ENCODE assay signal across 16 cellular contexts in genomic region chr11:68480855-68481510, GRCh38. TPM values are rescaled to one million over a fixed set of nuclear protein-coding genes. Genes with fewer than 3 reads are reported as not detected.
DNase-seq lines count a peak whose midpoint lies in the region; ATAC-seq and TF ChIP-seq lines count a peak whose summit lies in the region.
"Had no signal": no experiment of that assay in that cellular context is flagged by ENCODE, and none has a peak within 500 bp of the region (broad histone marks: within the 10 kb centered on the region; RNA-seq: fewer than 3 reads in every experiment).

No MANE protein-coding gene starts in this region.

- no peak overlapping the region for H3K4me3 Mint-ChIP-seq in activated T-cell treated with anti-CD3 and anti-CD28 coated beads, Interleukin-2, amount 50 U/mL, for 24 hours
- H3K4me3 Mint-ChIP-seq in central memory CD8-positive, alpha-beta T cell = peak overlapping the region; percentile 4
- H3K4me3 Mint-ChIP-seq: activated T-cell treated with anti-CD3 and anti-CD28 coated beads, Interleukin-2, amount 50 U/mL, for 4 hours had no signal

- H3K4me3 ChIP-seq in left lung (no peak overlapping the region), subcutaneous abdominal adipose tissue (ENCODE audit: low read depth in 1 of 5, low read length in 5 of 5) (no peak overlapping the region)
- H3K4me3 ChIP-seq: SJSA1, suprapubic skin had no signal

- H3K4me1 ChIP-seq in left lung = peaks cover 7 to 48% of the 10 kb centered on the region in 2 donors
- peaks cover 0 to 32% (median 21%) of the 10 kb centered on the region in 5 donors for H3K4me1 ChIP-seq in subcutaneous abdominal adipose tissue (ENCODE audit: control insufficient read depth in 5 of 5, insufficient read depth in 5 of 5, low read length in 5 of 5)
- H3K4me1 ChIP-seq: SJSA1 had no signal

- H3K4me1 Mint-ChIP-seq in activated T-cell treated with anti-CD3 and anti-CD28 coated beads, Interleukin-2, amount 50 U/mL, for 24 hours (ENCODE audit: low read depth) = peaks cover 73% of the 10 kb centered on the region
- peaks cover 79% of the 10 kb centered on the region for H3K4me1 Mint-ChIP-seq in central memory CD8-positive, alpha-beta T cell

- peaks cover 4% of the 10 kb centered on the region for H3K9me3 Mint-ChIP-seq in activated T-cell treated with anti-CD3 and anti-CD28 coated beads, Interleukin-2, amount 50 U/mL, for 24 hours
- no peaks in the 10 kb centered on the region for H3K9me3 Mint-ChIP-seq in central memory CD8-positive, alpha-beta T cell
- H3K9me3 Mint-ChIP-seq: activated T-cell treated with anti-CD3 and anti-CD28 coated beads, Interleukin-2, amount 50 U/mL, for 4 hours had no signal

- no peak for TF ChIP-seq CTCF in left lung (IDR thresholded peaks at IDR 0.05)

- H3K9me3 ChIP-seq in left lung (no peaks in the 10 kb centered on the region), subcutaneous abdominal adipose tissue (ENCODE audit: control insufficient read depth in 5 of 5, low read length in 5 of 5) (no peaks in the 10 kb centered on the region)
- H3K9me3 ChIP-seq: SJSA1, suprapubic skin had no signal

- no peak for ATAC-seq in central memory CD8-positive, alpha-beta T cell (replicated peaks; ENCODE audit: extremely low read depth, poor library complexity, severe bottlenecking)
- peak; percentile 12 for ATAC-seq in left lung
- ATAC-seq in HG03280 (IDR thresholded peaks at IDR 0.05; ENCODE audit: unreplicated experiment) = no peak
- ATAC-seq: activated T-cell treated with anti-CD3 and anti-CD28 coated beads, Interleukin-2, amount 50 U/mL, for 4 hours; esophagus mucosa had no signal

- DNase-seq in activated T-cell treated with anti-CD3 and anti-CD28 coated beads, Interleukin-2, amount 50 U/mL, for 24 hours = no peak
- no peak for DNase-seq in activated T-cell treated with anti-CD3 and anti-CD28 coated beads, Interleukin-2, amount 50 U/mL, for 1 hour
- DNase-seq in central memory CD8-positive, alpha-beta T cell (ENCODE audit: low spot score in 2 of 2) = no peak
- DNase-seq in left lung (no peak), NCI-H128 (lab: John Stamatoyannopoulos, UW; ENCODE audit: unreplicated experiment) (no peak), NCI-H748 (lab: John Stamatoyannopoulos, UW; ENCODE audit: unreplicated experiment) (no peak)
- DNase-seq: 8988T; activated T-cell treated with anti-CD3 and anti-CD28 coated beads, Interleukin-2, amount 50 U/mL, for 4 hours; hypothalamus; Karpas-422; NCI-H2171 treated with DMSO at 0.1 percent for 48 hours had no signal

- peaks cover 60% of the 10 kb centered on the region for H3K36me3 Mint-ChIP-seq in activated T-cell treated with anti-CD3 and anti-CD28 coated beads, Interleukin-2, amount 50 U/mL, for 24 hours (ENCODE audit: low read depth)
- peaks cover 7% of the 10 kb centered on the region for H3K36me3 Mint-ChIP-seq in central memory CD8-positive, alpha-beta T cell (ENCODE audit: insufficient read depth)

- H3K27ac ChIP-seq in left lung = no peak overlapping the region
- peak overlapping the region; percentile 26 for H3K27ac ChIP-seq in subcutaneous abdominal adipose tissue (ENCODE audit: low read depth, low read length)
- H3K27ac ChIP-seq: SJSA1, suprapubic skin had no signal

- H3K9ac ChIP-seq in subcutaneous abdominal adipose tissue (ENCODE audit: low read length in 5 of 5) = peak overlapping the region in 1 of 5 donors; percentile 32

- intact Hi-C loops in left lung (cut with DNase I) = no loop called here

- peak overlapping the region; percentile 50 for H3K27ac Mint-ChIP-seq in activated T-cell treated with anti-CD3 and anti-CD28 coated beads, Interleukin-2, amount 50 U/mL, for 24 hours
- peak overlapping the region; percentile 35 for H3K27ac Mint-ChIP-seq in central memory CD8-positive, alpha-beta T cell (ENCODE audit: low read depth)

- H3K27me3 Mint-ChIP-seq in activated T-cell treated with anti-CD3 and anti-CD28 coated beads, Interleukin-2, amount 50 U/mL, for 24 hours = no peaks in the 10 kb centered on the region
- no peaks in the 10 kb centered on the region for H3K27me3 Mint-ChIP-seq in central memory CD8-positive, alpha-beta T cell

- peaks cover 0 to 6% of the 10 kb centered on the region in 2 donors for H3K36me3 ChIP-seq in left lung
- H3K36me3 ChIP-seq in subcutaneous abdominal adipose tissue (ENCODE audit: control insufficient read depth in 5 of 5, insufficient read depth in 5 of 5, low read length in 5 of 5) = peaks cover 0 to 4% (median 0%) of the 10 kb centered on the region in 5 donors
- H3K36me3 ChIP-seq: suprapubic skin had no signal

- H3K27me3 ChIP-seq in left lung (no peaks in the 10 kb centered on the region), subcutaneous abdominal adipose tissue (ENCODE audit: control insufficient read depth in 5 of 5, insufficient read depth in 4 of 5, low read length in 5 of 5) (no peaks in the 10 kb centered on the region)
- H3K27me3 ChIP-seq: SJSA1, suprapubic skin had no signal

RNA-seq across cellular contexts. Expression of gene PPP6R3, which starts 20.4 kb away (rescaled TPM):
- 10 to 100 TPM; 84.6 to 96.8 TPM for total RNA-seq in left lung
